Comparison of ENCODE assay signal across 8 cellular contexts in genomic region chr20:58650181-58650775, GRCh38.
DNase-seq lines count a peak whose midpoint lies in the region; TF ChIP-seq lines count a peak whose summit lies in the region.

No MANE protein-coding gene starts in this region.

- no peaks in the 10 kb centered on the region; the same call in 1 of the 2 replicates for H4K20me1 ChIP-seq in KMS-11 (ENCODE audit: insufficient read depth)

- DNase-seq in DMS53 (lab: John Stamatoyannopoulos, UW) (peak; percentile 58), DMS53 treated with DMSO at 0.1 percent for 48 hours (lab: John Stamatoyannopoulos, UW; ENCODE audit: unreplicated experiment) (no peak), head of caudate nucleus (peak in 25 of 42 donors; percentile 21 to 75 (median 38)), LoVo (ENCODE audit: low spot score) (no peak), cortex of kidney (lab: John Stamatoyannopoulos, UW) (no peak)
- peak; percentile 45 for DNase-seq in activated effector memory CD4-positive, alpha-beta T cell treated with Interleukin-2 at 50 U/mL for 16 hours

- no peak overlapping the region for H3K4me3 ChIP-seq in KMS-11 (IDR thresholded peaks at IDR 0.05; ENCODE audit: insufficient read depth, low read depth, low read length)
- H3K4me3 ChIP-seq in rectal smooth muscle tissue (ENCODE audit: low read length): peak overlapping the region; percentile 98

- H3K27ac ChIP-seq in KMS-11 (peak overlapping the region; percentile 60), rectal smooth muscle tissue (ENCODE audit: low read depth, low read length) (peak overlapping the region; percentile 98)

- H3K79me2 ChIP-seq in KMS-11 (ENCODE audit: insufficient read depth, low read depth): peaks cover 44% of the 10 kb centered on the region

- H3K9ac ChIP-seq in KMS-11 (peak overlapping the region; percentile 82), rectal smooth muscle tissue (ENCODE audit: low read length) (no peak overlapping the region)

- peak overlapping the region; percentile 89 for H2AFZ ChIP-seq in KMS-11 (ENCODE audit: low read depth)

- no peak; the same call in 1 of the 2 replicates for TF ChIP-seq CTCF in KMS-11 (conservative IDR thresholded peaks at IDR 0.05; ENCODE audit: low read depth, low read length)

- peak overlapping the region; percentile 81 for H3K4me2 ChIP-seq in KMS-11

- intact Hi-C loops in head of caudate nucleus (cut with DNase I): loop anchor here (5.0 kb wide), 1 partner anchor 42 kb away; the partner anchor contains the start of gene NPEPL1

- H3K27me3 ChIP-seq in KMS-11 (ENCODE audit: insufficient read depth, low read depth) (no peaks in the 10 kb centered on the region), rectal smooth muscle tissue (ENCODE audit: control insufficient read depth, insufficient read depth, low read length) (no peaks in the 10 kb centered on the region)

- peaks cover 26% of the 10 kb centered on the region for H3K4me1 ChIP-seq in KMS-11 (ENCODE audit: low read depth, poor library complexity, severe bottlenecking)
- peaks cover 23% of the 10 kb centered on the region for H3K4me1 ChIP-seq in rectal smooth muscle tissue (ENCODE audit: control insufficient read depth, insufficient read depth, low read length)

- H3K36me3 ChIP-seq in KMS-11 (ENCODE audit: insufficient read depth): no peaks in the 10 kb centered on the region
- H3K36me3 ChIP-seq in rectal smooth muscle tissue (ENCODE audit: control insufficient read depth, insufficient read depth, low read length): no peaks in the 10 kb centered on the region

Comparison
In these comparisons a context has a peak if more than half of its experiments do, and no peak if none do; other contexts are left out.
1. DNase-seq: peak in DMS53 (single experiment), activated effector memory CD4-positive, alpha-beta T cell treated with Interleukin-2 at 50 U/mL for 16 hours (single experiment) and head of caudate nucleus (25 of 42); none in DMS53 treated with DMSO at 0.1 percent for 48 hours (single experiment), LoVo (single experiment) and cortex of kidney (single experiment).